In the genomic region with DNA sequence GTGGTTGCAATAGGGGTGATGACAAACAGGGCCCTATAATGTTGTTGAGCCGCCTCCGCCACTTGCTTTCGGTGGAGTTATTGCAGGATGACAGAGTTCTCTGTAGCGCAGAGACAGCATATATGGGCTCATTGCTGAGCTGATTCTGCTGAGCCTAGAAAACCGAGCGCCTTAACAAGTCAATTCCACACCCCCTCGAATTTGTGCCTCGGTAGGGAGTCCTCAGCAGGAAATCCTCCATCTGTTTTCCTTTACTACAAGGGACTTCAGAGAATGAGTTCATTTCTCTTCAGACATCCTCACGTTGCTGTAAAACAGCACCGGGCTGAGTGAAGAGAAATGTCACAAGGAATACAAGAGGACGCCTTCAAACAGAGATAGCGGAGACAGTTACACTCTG, we compare ENCODE assay signal across 15 cellular contexts.
DNase-seq lines count a peak whose midpoint lies in the region; ATAC-seq and TF ChIP-seq lines count a peak whose summit lies in the region.
"Had no signal": no experiment of that assay in that cellular context is flagged by ENCODE, and none has a peak within 500 bp of the region (broad histone marks: within the 10 kb centered on the region; RNA-seq: fewer than 3 reads in every experiment).

No MANE protein-coding gene starts in this region.

- no peak overlapping the region for H3K18ac ChIP-seq in mesenchymal stem cell (ENCODE audit: low read depth in 1 of 2, low read length in 2 of 2)

- H3K27ac ChIP-seq in endodermal cell (ENCODE audit: low read depth, low read length) (no peak overlapping the region), mesenchymal stem cell (ENCODE audit: low read length, poor library complexity, severe bottlenecking) (no peak overlapping the region), suprapubic skin (no peak overlapping the region)
- H3K27ac ChIP-seq: sigmoid colon had no signal

- H3K4me3 ChIP-seq in endodermal cell (ENCODE audit: low read length) (no peak overlapping the region), mesenchymal stem cell (ENCODE audit: insufficient read depth in 1 of 2, low read depth in 1 of 2, low read length in 2 of 2) (peak overlapping the region in 1 of 2 experiments; percentile 33), suprapubic skin (peak overlapping the region; percentile 2)
- H3K4me3 ChIP-seq: sigmoid colon had no signal

- H2AK5ac ChIP-seq in mesenchymal stem cell (ENCODE audit: low read length, severe bottlenecking): no peak overlapping the region

- H2AFZ ChIP-seq in mesenchymal stem cell (ENCODE audit: low read depth, low read length): no peak overlapping the region

- H3K4me1 ChIP-seq in endodermal cell (ENCODE audit: control insufficient read depth, insufficient read depth, low read length): no peaks in the 10 kb centered on the region
- H3K4me1 ChIP-seq in mesenchymal stem cell (ENCODE audit: control insufficient read depth, insufficient read depth, low read depth, low read length): no peaks in the 10 kb centered on the region
- no peaks in the 10 kb centered on the region for H3K4me1 ChIP-seq in suprapubic skin
- H3K4me1 ChIP-seq: sigmoid colon had no signal

- H3K27me3 Mint-ChIP-seq in endodermal cell (ENCODE audit: insufficient read depth): no peaks in the 10 kb centered on the region
- H3K27me3 Mint-ChIP-seq: CD4-positive, CD25-positive, alpha-beta regulatory T cell had no signal

- no peak for TF ChIP-seq POLR2A in suprapubic skin (IDR thresholded peaks at IDR 0.05)

- no peaks in the 10 kb centered on the region for H3K9me3 Mint-ChIP-seq in endodermal cell

- no peak overlapping the region for H3K9ac ChIP-seq in endodermal cell (ENCODE audit: extremely low read depth, low read length, poor library complexity, severe bottlenecking)
- H3K9ac ChIP-seq in mesenchymal stem cell (ENCODE audit: low read length): peak overlapping the region; percentile 53

- no peak for TF ChIP-seq EP300 in suprapubic skin (IDR thresholded peaks at IDR 0.05)

- no peaks in the 10 kb centered on the region for H3K36me3 Mint-ChIP-seq in endodermal cell (ENCODE audit: low read depth)
- H3K36me3 Mint-ChIP-seq: CD4-positive, CD25-positive, alpha-beta regulatory T cell had no signal

- H3K9me3 ChIP-seq in endodermal cell (ENCODE audit: control insufficient read depth, low read length) (no peaks in the 10 kb centered on the region), mesenchymal stem cell (ENCODE audit: control insufficient read depth, low read length) (no peaks in the 10 kb centered on the region), suprapubic skin (no peaks in the 10 kb centered on the region)
- H3K9me3 ChIP-seq: sigmoid colon had no signal

- no peak overlapping the region for H3K4ac ChIP-seq in mesenchymal stem cell (ENCODE audit: low read depth in 1 of 2, low read length in 2 of 2)

- no peak overlapping the region for H3K23ac ChIP-seq in mesenchymal stem cell (ENCODE audit: low read length in 2 of 2)

- no peak overlapping the region for H4K91ac ChIP-seq in mesenchymal stem cell (ENCODE audit: low read length)

- no peak for ATAC-seq in HG03460 (IDR thresholded peaks at IDR 0.05; ENCODE audit: unreplicated experiment)
- ATAC-seq: activated CD8-positive, alpha-beta T cell treated with anti-CD3 and anti-CD28 coated beads for 36 hours had no signal

- peak; percentile 62 for DNase-seq in NCI-H524 treated with DMSO at 0.1 percent for 48 hours (lab: John Stamatoyannopoulos, UW)
- peak; percentile 61 for DNase-seq in endodermal cell
- no peak for DNase-seq in mesenchymal stem cell
- no peak for DNase-seq in suprapubic skin (ENCODE audit: low spot score in 2 of 2)
- no peak for DNase-seq in NCI-H2081 (lab: John Stamatoyannopoulos, UW)
- DNase-seq in foreskin melanocyte: no peak
- DNase-seq: activated CD8-positive, alpha-beta T cell treated with anti-CD3 and anti-CD28 coated beads for 36 hours; CD4-positive, CD25-positive, alpha-beta regulatory T cell; central memory CD4-positive, alpha-beta T cell; GDM1; HFFc6; NCI-H510A; sigmoid colon; T-helper 9 cell had no signal

- H3K27me3 ChIP-seq in endodermal cell (ENCODE audit: control insufficient read depth, insufficient read depth, low read length, poor library complexity, severe bottlenecking): no peaks in the 10 kb centered on the region
- no peaks in the 10 kb centered on the region for H3K27me3 ChIP-seq in mesenchymal stem cell (ENCODE audit: control insufficient read depth in 1 of 2, insufficient read depth in 1 of 2, low read length in 2 of 2)
- no peaks in the 10 kb centered on the region for H3K27me3 ChIP-seq in suprapubic skin
- H3K27me3 ChIP-seq: sigmoid colon had no signal

- H3K4me2 ChIP-seq in mesenchymal stem cell (ENCODE audit: low read length, poor library complexity, severe bottlenecking): no peak overlapping the region

- no peak overlapping the region for H4K8ac ChIP-seq in mesenchymal stem cell (ENCODE audit: low read length)

- no peak overlapping the region for H3K4me3 Mint-ChIP-seq in endodermal cell
- H3K4me3 Mint-ChIP-seq: activated CD8-positive, alpha-beta T cell treated with anti-CD3 and anti-CD28 coated beads for 36 hours; CD4-positive, CD25-positive, alpha-beta regulatory T cell; HFFc6 had no signal

- no peaks in the 10 kb centered on the region for H3K36me3 ChIP-seq in endodermal cell (ENCODE audit: control insufficient read depth, insufficient read depth, low read length)
- H3K36me3 ChIP-seq in mesenchymal stem cell (ENCODE audit: control insufficient read depth in 1 of 2, insufficient read depth in 2 of 2, low read depth in 1 of 2, low read length in 2 of 2): no peaks in the 10 kb centered on the region
- H3K36me3 ChIP-seq in suprapubic skin: no peaks in the 10 kb centered on the region
- H3K36me3 ChIP-seq: sigmoid colon had no signal

- no peak overlapping the region for H2BK5ac ChIP-seq in mesenchymal stem cell (ENCODE audit: low read depth, low read length, poor library complexity, severe bottlenecking)

- H3K27ac Mint-ChIP-seq in endodermal cell: no peak overlapping the region
- H3K27ac Mint-ChIP-seq: activated CD8-positive, alpha-beta T cell treated with anti-CD3 and anti-CD28 coated beads for 36 hours; CD4-positive, CD25-positive, alpha-beta regulatory T cell; HFFc6 had no signal

- no peak overlapping the region for H2BK120ac ChIP-seq in mesenchymal stem cell (ENCODE audit: low read depth, low read length)

- no peaks in the 10 kb centered on the region for H3K79me1 ChIP-seq in mesenchymal stem cell (replicated peaks; ENCODE audit: low read length, poor library complexity, severe bottlenecking)

- TF ChIP-seq CTCF in endodermal cell (conservative IDR thresholded peaks at IDR 0.05): no peak
- TF ChIP-seq CTCF in suprapubic skin (IDR thresholded peaks at IDR 0.05): no peak

- H2BK15ac ChIP-seq in mesenchymal stem cell (ENCODE audit: low read depth, poor library complexity, severe bottlenecking): no peak overlapping the region

- H3K14ac ChIP-seq in mesenchymal stem cell (ENCODE audit: low read length in 2 of 2): peak overlapping the region in 1 of 2 experiments; percentile 71

- H3K4me1 Mint-ChIP-seq in endodermal cell: peaks cover 18% of the 10 kb centered on the region
- H3K4me1 Mint-ChIP-seq: CD4-positive, CD25-positive, alpha-beta regulatory T cell had no signal

- no peak overlapping the region for H2BK12ac ChIP-seq in mesenchymal stem cell (ENCODE audit: low read length in 2 of 2)

- 38 to 62% methylated on average over 6 to 12 of the region's 12 CpGs for WGBS in endodermal cell (ENCODE audit: insufficient coverage in 1 of 2, insufficient read length in 1 of 2), 2 experiments
- 21% methylated on average over 12 of the region's 12 CpGs for WGBS in mesenchymal stem cell
- 51% methylated on average over 12 of the region's 12 CpGs for WGBS in suprapubic skin

Comparison
In these comparisons a context has a peak if more than half of its experiments do, and no peak if none do; other contexts are left out.
1. DNase-seq: peak in NCI-H524 treated with DMSO at 0.1 percent for 48 hours (single experiment) and endodermal cell (single experiment); none in mesenchymal stem cell (single experiment), suprapubic skin (0 of 2), NCI-H2081 (0 of 2) and foreskin melanocyte (single experiment).